ENCODE assay signal across 1 cellular context in the genomic region with DNA sequence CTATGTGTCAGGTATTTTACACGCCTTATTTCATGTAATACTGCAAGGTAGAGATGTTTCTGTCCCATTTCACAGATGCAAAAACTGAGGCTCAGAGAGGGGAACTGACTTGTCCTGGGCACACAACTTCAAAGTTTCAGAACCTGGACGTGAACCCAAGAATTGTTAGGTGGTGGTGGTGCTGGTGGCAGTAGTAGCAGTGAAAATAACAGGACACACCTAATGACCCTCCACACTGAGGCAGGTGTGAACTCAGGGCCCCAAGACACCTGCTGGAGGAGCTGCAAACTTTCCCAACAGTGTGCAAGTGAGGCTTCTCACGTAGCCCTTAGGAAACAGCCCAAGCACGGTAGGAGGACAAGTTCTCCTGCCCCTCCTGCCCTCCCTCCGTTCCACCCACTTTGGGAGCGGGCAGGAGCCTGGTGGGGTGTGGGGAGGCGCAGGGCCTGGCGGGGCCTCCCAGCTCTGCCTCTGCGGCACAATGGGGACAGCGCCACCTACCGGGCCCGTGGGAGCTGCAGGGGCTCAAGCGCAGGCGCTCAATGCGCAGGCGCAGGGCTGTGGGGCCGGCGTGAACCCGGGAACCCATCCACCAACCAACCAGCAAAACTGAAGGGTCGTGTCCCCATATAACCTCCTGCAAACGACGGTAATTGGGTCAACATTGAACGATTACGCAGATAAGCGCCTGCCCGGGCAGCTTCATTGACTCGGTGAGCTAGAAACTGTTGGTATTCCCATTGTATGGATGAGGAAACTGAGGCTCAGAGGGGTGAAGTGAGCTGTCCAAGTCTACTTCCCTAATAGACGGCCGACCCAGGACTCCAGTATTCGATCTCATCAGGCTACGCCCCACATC.
TF ChIP-seq lines count a peak whose summit lies in the region.

No MANE protein-coding gene starts in this region.

TF ChIP-seq in K562, 482 proteins besides CTCF, POLR2A, EP300 and RAD21 (continued from another document and continues in another):
- TF ChIP-seq, protein P1, sequence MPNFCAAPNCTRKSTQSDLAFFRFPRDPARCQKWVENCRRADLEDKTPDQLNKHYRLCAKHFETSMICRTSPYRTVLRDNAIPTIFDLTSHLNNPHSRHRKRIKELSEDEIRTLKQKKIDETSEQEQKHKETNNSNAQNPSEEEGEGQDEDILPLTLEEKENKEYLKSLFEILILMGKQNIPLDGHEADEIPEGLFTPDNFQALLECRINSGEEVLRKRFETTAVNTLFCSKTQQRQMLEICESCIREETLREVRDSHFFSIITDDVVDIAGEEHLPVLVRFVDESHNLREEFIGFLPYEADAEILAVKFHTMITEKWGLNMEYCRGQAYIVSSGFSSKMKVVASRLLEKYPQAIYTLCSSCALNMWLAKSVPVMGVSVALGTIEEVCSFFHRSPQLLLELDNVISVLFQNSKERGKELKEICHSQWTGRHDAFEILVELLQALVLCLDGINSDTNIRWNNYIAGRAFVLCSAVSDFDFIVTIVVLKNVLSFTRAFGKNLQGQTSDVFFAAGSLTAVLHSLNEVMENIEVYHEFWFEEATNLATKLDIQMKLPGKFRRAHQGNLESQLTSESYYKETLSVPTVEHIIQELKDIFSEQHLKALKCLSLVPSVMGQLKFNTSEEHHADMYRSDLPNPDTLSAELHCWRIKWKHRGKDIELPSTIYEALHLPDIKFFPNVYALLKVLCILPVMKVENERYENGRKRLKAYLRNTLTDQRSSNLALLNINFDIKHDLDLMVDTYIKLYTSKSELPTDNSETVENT (CRISPR knock-in tag; IDR thresholded peaks at IDR 0.05), result no peak
- TF ChIP-seq, protein P2, sequence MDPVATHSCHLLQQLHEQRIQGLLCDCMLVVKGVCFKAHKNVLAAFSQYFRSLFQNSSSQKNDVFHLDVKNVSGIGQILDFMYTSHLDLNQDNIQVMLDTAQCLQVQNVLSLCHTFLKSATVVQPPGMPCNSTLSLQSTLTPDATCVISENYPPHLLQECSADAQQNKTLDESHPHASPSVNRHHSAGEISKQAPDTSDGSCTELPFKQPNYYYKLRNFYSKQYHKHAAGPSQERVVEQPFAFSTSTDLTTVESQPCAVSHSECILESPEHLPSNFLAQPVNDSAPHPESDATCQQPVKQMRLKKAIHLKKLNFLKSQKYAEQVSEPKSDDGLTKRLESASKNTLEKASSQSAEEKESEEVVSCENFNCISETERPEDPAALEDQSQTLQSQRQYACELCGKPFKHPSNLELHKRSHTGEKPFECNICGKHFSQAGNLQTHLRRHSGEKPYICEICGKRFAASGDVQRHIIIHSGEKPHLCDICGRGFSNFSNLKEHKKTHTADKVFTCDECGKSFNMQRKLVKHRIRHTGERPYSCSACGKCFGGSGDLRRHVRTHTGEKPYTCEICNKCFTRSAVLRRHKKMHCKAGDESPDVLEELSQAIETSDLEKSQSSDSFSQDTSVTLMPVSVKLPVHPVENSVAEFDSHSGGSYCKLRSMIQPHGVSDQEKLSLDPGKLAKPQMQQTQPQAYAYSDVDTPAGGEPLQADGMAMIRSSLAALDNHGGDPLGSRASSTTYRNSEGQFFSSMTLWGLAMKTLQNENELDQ (CRISPR knock-in tag; IDR thresholded peaks at IDR 0.05; ENCODE audit: borderline replicate concordance), result no peak
- TF ChIP-seq PRMT5 (CRISPR knock-in tag; IDR thresholded peaks at IDR 0.05), result no peak
- no peak for TF ChIP-seq TSC22D4 (tag; IDR thresholded peaks at IDR 0.05)
- TF ChIP-seq, protein P3, sequence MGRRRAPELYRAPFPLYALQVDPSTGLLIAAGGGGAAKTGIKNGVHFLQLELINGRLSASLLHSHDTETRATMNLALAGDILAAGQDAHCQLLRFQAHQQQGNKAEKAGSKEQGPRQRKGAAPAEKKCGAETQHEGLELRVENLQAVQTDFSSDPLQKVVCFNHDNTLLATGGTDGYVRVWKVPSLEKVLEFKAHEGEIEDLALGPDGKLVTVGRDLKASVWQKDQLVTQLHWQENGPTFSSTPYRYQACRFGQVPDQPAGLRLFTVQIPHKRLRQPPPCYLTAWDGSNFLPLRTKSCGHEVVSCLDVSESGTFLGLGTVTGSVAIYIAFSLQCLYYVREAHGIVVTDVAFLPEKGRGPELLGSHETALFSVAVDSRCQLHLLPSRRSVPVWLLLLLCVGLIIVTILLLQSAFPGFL (CRISPR knock-in tag; IDR thresholded peaks at IDR 0.05), result no peak
- TF ChIP-seq, protein P4, sequence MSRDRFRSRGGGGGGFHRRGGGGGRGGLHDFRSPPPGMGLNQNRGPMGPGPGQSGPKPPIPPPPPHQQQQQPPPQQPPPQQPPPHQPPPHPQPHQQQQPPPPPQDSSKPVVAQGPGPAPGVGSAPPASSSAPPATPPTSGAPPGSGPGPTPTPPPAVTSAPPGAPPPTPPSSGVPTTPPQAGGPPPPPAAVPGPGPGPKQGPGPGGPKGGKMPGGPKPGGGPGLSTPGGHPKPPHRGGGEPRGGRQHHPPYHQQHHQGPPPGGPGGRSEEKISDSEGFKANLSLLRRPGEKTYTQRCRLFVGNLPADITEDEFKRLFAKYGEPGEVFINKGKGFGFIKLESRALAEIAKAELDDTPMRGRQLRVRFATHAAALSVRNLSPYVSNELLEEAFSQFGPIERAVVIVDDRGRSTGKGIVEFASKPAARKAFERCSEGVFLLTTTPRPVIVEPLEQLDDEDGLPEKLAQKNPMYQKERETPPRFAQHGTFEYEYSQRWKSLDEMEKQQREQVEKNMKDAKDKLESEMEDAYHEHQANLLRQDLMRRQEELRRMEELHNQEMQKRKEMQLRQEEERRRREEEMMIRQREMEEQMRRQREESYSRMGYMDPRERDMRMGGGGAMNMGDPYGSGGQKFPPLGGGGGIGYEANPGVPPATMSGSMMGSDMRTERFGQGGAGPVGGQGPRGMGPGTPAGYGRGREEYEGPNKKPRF (IDR thresholded peaks at IDR 0.05; ENCODE audit: low read depth, low read length), result no peak
- TF ChIP-seq, protein P5, sequence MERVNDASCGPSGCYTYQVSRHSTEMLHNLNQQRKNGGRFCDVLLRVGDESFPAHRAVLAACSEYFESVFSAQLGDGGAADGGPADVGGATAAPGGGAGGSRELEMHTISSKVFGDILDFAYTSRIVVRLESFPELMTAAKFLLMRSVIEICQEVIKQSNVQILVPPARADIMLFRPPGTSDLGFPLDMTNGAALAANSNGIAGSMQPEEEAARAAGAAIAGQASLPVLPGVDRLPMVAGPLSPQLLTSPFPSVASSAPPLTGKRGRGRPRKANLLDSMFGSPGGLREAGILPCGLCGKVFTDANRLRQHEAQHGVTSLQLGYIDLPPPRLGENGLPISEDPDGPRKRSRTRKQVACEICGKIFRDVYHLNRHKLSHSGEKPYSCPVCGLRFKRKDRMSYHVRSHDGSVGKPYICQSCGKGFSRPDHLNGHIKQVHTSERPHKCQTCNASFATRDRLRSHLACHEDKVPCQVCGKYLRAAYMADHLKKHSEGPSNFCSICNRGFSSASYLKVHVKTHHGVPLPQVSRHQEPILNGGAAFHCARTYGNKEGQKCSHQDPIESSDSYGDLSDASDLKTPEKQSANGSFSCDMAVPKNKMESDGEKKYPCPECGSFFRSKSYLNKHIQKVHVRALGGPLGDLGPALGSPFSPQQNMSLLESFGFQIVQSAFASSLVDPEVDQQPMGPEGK (CRISPR knock-in tag; IDR thresholded peaks at IDR 0.05; ENCODE audit: borderline replicate concordance), result no peak
- no peak for TF ChIP-seq TBP (optimal IDR thresholded peaks at IDR 0.05; ENCODE audit: low read depth, low read length)
- TF ChIP-seq BRF1 (IDR thresholded peaks at IDR 0.05; ENCODE audit: borderline replicate concordance, extremely low read depth, insufficient read length), result no peak
- TF ChIP-seq CREBBP (IDR thresholded peaks at IDR 0.05; ENCODE audit: low read depth, low read length), result no peak
- no peak for TF ChIP-seq FIP1L1 (IDR thresholded peaks at IDR 0.05; ENCODE audit: low read depth, low read length, poor library complexity, severe bottlenecking)
- TF ChIP-seq SPI1 (IDR thresholded peaks at IDR 0.05; ENCODE audit: borderline replicate concordance, low read depth, low read length), result no peak
- TF ChIP-seq RFX1 (IDR thresholded peaks at IDR 0.05), result no peak
- no peak for TF ChIP-seq GABPB2 (CRISPR knock-in tag; conservative IDR thresholded peaks at IDR 0.05)
- no peak for TF ChIP-seq SOX6 (IDR thresholded peaks at IDR 0.05)
- TF ChIP-seq, protein P6, sequence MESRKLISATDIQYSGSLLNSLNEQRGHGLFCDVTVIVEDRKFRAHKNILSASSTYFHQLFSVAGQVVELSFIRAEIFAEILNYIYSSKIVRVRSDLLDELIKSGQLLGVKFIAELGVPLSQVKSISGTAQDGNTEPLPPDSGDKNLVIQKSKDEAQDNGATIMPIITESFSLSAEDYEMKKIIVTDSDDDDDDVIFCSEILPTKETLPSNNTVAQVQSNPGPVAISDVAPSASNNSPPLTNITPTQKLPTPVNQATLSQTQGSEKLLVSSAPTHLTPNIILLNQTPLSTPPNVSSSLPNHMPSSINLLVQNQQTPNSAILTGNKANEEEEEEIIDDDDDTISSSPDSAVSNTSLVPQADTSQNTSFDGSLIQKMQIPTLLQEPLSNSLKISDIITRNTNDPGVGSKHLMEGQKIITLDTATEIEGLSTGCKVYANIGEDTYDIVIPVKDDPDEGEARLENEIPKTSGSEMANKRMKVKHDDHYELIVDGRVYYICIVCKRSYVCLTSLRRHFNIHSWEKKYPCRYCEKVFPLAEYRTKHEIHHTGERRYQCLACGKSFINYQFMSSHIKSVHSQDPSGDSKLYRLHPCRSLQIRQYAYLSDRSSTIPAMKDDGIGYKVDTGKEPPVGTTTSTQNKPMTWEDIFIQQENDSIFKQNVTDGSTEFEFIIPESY (CRISPR knock-in tag; IDR thresholded peaks at IDR 0.05), result peak; percentile 40; the same call in 1 of the 2 replicates
- TF ChIP-seq KLF16 (IDR thresholded peaks at IDR 0.05), result no peak; the same call in 1 of the 2 replicates
- TF ChIP-seq, protein P7, sequence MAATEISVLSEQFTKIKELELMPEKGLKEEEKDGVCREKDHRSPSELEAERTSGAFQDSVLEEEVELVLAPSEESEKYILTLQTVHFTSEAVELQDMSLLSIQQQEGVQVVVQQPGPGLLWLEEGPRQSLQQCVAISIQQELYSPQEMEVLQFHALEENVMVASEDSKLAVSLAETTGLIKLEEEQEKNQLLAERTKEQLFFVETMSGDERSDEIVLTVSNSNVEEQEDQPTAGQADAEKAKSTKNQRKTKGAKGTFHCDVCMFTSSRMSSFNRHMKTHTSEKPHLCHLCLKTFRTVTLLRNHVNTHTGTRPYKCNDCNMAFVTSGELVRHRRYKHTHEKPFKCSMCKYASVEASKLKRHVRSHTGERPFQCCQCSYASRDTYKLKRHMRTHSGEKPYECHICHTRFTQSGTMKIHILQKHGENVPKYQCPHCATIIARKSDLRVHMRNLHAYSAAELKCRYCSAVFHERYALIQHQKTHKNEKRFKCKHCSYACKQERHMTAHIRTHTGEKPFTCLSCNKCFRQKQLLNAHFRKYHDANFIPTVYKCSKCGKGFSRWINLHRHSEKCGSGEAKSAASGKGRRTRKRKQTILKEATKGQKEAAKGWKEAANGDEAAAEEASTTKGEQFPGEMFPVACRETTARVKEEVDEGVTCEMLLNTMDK (IDR thresholded peaks at IDR 0.05; ENCODE audit: borderline replicate concordance, insufficient read depth, low read depth, low read length, poor library complexity, severe bottlenecking), result peak; percentile 90
- TF ChIP-seq, protein P8, sequence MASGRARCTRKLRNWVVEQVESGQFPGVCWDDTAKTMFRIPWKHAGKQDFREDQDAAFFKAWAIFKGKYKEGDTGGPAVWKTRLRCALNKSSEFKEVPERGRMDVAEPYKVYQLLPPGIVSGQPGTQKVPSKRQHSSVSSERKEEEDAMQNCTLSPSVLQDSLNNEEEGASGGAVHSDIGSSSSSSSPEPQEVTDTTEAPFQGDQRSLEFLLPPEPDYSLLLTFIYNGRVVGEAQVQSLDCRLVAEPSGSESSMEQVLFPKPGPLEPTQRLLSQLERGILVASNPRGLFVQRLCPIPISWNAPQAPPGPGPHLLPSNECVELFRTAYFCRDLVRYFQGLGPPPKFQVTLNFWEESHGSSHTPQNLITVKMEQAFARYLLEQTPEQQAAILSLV (tag; IDR thresholded peaks at IDR 0.05), result no peak
- TF ChIP-seq, protein P9, sequence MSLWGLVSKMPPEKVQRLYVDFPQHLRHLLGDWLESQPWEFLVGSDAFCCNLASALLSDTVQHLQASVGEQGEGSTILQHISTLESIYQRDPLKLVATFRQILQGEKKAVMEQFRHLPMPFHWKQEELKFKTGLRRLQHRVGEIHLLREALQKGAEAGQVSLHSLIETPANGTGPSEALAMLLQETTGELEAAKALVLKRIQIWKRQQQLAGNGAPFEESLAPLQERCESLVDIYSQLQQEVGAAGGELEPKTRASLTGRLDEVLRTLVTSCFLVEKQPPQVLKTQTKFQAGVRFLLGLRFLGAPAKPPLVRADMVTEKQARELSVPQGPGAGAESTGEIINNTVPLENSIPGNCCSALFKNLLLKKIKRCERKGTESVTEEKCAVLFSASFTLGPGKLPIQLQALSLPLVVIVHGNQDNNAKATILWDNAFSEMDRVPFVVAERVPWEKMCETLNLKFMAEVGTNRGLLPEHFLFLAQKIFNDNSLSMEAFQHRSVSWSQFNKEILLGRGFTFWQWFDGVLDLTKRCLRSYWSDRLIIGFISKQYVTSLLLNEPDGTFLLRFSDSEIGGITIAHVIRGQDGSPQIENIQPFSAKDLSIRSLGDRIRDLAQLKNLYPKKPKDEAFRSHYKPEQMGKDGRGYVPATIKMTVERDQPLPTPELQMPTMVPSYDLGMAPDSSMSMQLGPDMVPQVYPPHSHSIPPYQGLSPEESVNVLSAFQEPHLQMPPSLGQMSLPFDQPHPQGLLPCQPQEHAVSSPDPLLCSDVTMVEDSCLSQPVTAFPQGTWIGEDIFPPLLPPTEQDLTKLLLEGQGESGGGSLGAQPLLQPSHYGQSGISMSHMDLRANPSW (CRISPR knock-in tag; IDR thresholded peaks at IDR 0.05), result no peak
- TF ChIP-seq ZNF174 (CRISPR knock-in tag; IDR thresholded peaks at IDR 0.05), result no peak
- TF ChIP-seq CBFB (CRISPR knock-in tag; IDR thresholded peaks at IDR 0.05), result no peak
- no peak for TF ChIP-seq NFE2 (IDR thresholded peaks at IDR 0.05; ENCODE audit: low read depth)
